ENCODE assay signal across 33 cellular contexts in genomic region chr2:42787788-42788477, GRCh38. TPM values are rescaled to one million over a fixed set of nuclear protein-coding genes. Genes with fewer than 3 reads are reported as not detected.
DNase-seq lines count a peak whose midpoint lies in the region; ATAC-seq, FAIRE-seq and TF ChIP-seq lines count a peak whose summit lies in the region.
"Had no signal": no experiment of that assay in that cellular context is flagged by ENCODE, and none has a peak within 500 bp of the region (broad histone marks: within the 10 kb centered on the region; RNA-seq: fewer than 3 reads in every experiment).

No MANE protein-coding gene starts in this region.

- no peak overlapping the region for H3K4ac ChIP-seq in H1 (replicated peaks; ENCODE audit: insufficient read length, low read depth, low read length)

- H3K9ac ChIP-seq in H1 (replicated peaks in 1 of 4; ENCODE audit: extremely low read depth in 1 of 4, low read depth in 3 of 4, low read length in 3 of 4): no peak overlapping the region

- peaks cover 29% of the 10 kb centered on the region for H3K4me1 Mint-ChIP-seq in activated T-cell treated with anti-CD3 and anti-CD28 coated beads, Interleukin-2, amount 50 U/mL, for 72 hours (ENCODE audit: low read depth)
- peaks cover 15% of the 10 kb centered on the region for H3K4me1 Mint-ChIP-seq in activated T-cell treated with anti-CD3 and anti-CD28 coated beads, Interleukin-2, amount 50 U/mL, for 24 hours (ENCODE audit: low read depth)
- H3K4me1 Mint-ChIP-seq in natural killer cell treated with Interleukin-12 subunit alpha and Interleukin-12 subunit beta and Interleukin-15 and Interleukin-18, amount 100 ng/mL, for 72 hours (ENCODE audit: low read depth in 2 of 2): peaks cover 8 to 21% of the 10 kb centered on the region in 2 donors

- H3K27ac Mint-ChIP-seq in activated T-cell treated with anti-CD3 and anti-CD28 coated beads, Interleukin-2, amount 50 U/mL, for 72 hours: no peak overlapping the region
- H3K27ac Mint-ChIP-seq in activated T-cell treated with anti-CD3 and anti-CD28 coated beads, Interleukin-2, amount 50 U/mL, for 24 hours: no peak overlapping the region
- no peak overlapping the region for H3K27ac Mint-ChIP-seq in natural killer cell treated with Interleukin-12 subunit alpha and Interleukin-12 subunit beta and Interleukin-15 and Interleukin-18, amount 100 ng/mL, for 72 hours
- H3K27ac Mint-ChIP-seq: progenitor cell of endocrine pancreas, T-cell had no signal

- no peak overlapping the region for H3K4me3 Mint-ChIP-seq in activated T-cell treated with anti-CD3 and anti-CD28 coated beads, Interleukin-2, amount 50 U/mL, for 72 hours
- no peak overlapping the region for H3K4me3 Mint-ChIP-seq in activated T-cell treated with anti-CD3 and anti-CD28 coated beads, Interleukin-2, amount 50 U/mL, for 24 hours
- H3K4me3 Mint-ChIP-seq in natural killer cell treated with Interleukin-12 subunit alpha and Interleukin-12 subunit beta and Interleukin-15 and Interleukin-18, amount 100 ng/mL, for 72 hours: no peak overlapping the region
- H3K4me3 Mint-ChIP-seq: central memory CD8-positive, alpha-beta T cell; neural crest cell; T-cell had no signal

- WGBS in H1 (ENCODE audit: extremely low coverage in 1 of 2, insufficient coverage in 1 of 2, insufficient read length in 1 of 2, insufficient replicate concordance in 2 of 2, low coverage in 1 of 2, low lambda C conversion rate in 2 of 2, missing lambda C conversion rate in 1 of 2), 2 experiments: 85% methylated on average over 12 of the region's 12 CpGs; no CpG with 5 or more reads in 1 of the 2 experiments
- 57 to 80% (median 63%) methylated on average over 11 to 12 of the region's 12 CpGs for WGBS in psoas muscle, 3 donors

- TF ChIP-seq EP300 in H1 (IDR thresholded peaks at IDR 0.05; ENCODE audit: borderline replicate concordance in 1 of 2, low read depth in 2 of 2, low read length in 2 of 2): no peak

- CTCF ChIA-PET in H1 (lab: Charles Lee; ENCODE audit: partially characterized antibody): interaction anchor here (1.0 to 2.7 kb wide), 6 partner anchors 12 to 28 kb away, joined by 3 to 10 read pairs (median 6); no protein-coding TSS in a partner anchor

- peak in 1 of 2 donors; percentile 42 for DNase-seq in activated T-cell treated with anti-CD3 and anti-CD28 coated beads, Interleukin-2, amount 50 U/mL, for 72 hours
- no peak for DNase-seq in activated T-cell treated with anti-CD3 and anti-CD28 coated beads, Interleukin-2, amount 50 U/mL, for 24 hours
- no peak for DNase-seq in H1 (ENCODE audit: low read depth in 1 of 2, low spot score in 2 of 2)
- DNase-seq in natural killer cell treated with Interleukin-12 subunit alpha and Interleukin-12 subunit beta and Interleukin-15 and Interleukin-18, amount 100 ng/mL, for 72 hours (ENCODE audit: low spot score): no peak
- no peak for DNase-seq in stimulated activated CD4-positive, alpha-beta T cell treated with anti-CD3 and anti-CD28 coated beads, Interleukin-4, amount 100 ng/mL, for 24 hours
- DNase-seq in stimulated activated CD4-positive, alpha-beta T cell treated with anti-CD3 and anti-CD28 coated beads, Interleukin-4, amount 100 ng/mL, for 4 hours: no peak
- no peak for DNase-seq in COLO829 (ENCODE audit: low spot score)
- no peak for DNase-seq in psoas muscle
- DNase-seq: activated CD4-positive, alpha-beta T cell treated with anti-CD3 and anti-CD28 coated beads, Interleukin-2, amount 50 U/mL, for 4 hours; activated T-cell treated with anti-CD3 and anti-CD28 coated beads, Interleukin-2, amount 50 U/mL, for 1 hour; COR-L47; dermis blood vessel endothelial cell; gastrocnemius medialis; GDM1; Kasumi-1; lower lobe of right lung; mucosa of descending colon; MV-4-11; NCI-H1436 treated with DMSO at 0.1 percent for 48 hours; NCI-H2107; NCI-H446 treated with DMSO at 0.1 percent for 48 hours; RPMI8226; sigmoid colon; stimulated activated naive CD4-positive, alpha-beta T cell treated with Interleukin-2 at 50 U/mL for 16 hours; T-cell had no signal

- no peak overlapping the region for H2BK12ac ChIP-seq in H1 (ENCODE audit: low read depth, low read length)

- H3K27me3 ChIP-seq in H1 (replicated peaks in 1 of 4; ENCODE audit: control insufficient read depth in 3 of 4, extremely low read depth in 1 of 4, insufficient read depth in 3 of 4, low read length in 3 of 4) (peaks cover 0 to 13% (median 10%) of the 10 kb centered on the region in 4 experiments; a peak in 6 of 7 replicates), psoas muscle (ENCODE audit: insufficient read depth in 3 of 3, low read length in 2 of 3) (peaks cover 0 to 11% (median 2%) of the 10 kb centered on the region in 3 donors)
- H3K27me3 ChIP-seq: sigmoid colon had no signal

- H3K36me3 Mint-ChIP-seq in activated T-cell treated with anti-CD3 and anti-CD28 coated beads, Interleukin-2, amount 50 U/mL, for 72 hours (ENCODE audit: insufficient read depth in 2 of 2): peaks cover 2 to 8% of the 10 kb centered on the region in 2 donors
- H3K36me3 Mint-ChIP-seq in activated T-cell treated with anti-CD3 and anti-CD28 coated beads, Interleukin-2, amount 50 U/mL, for 24 hours (ENCODE audit: low read depth): no peaks in the 10 kb centered on the region
- no peaks in the 10 kb centered on the region for H3K36me3 Mint-ChIP-seq in natural killer cell treated with Interleukin-12 subunit alpha and Interleukin-12 subunit beta and Interleukin-15 and Interleukin-18, amount 100 ng/mL, for 72 hours
- H3K36me3 Mint-ChIP-seq: T-cell had no signal

- no peak overlapping the region for H3K18ac ChIP-seq in H1 (ENCODE audit: extremely low read depth, low read length)

- H3K27ac ChIP-seq in H1 (ENCODE audit: low read depth, low read length) (no peak overlapping the region), psoas muscle (no peak overlapping the region)
- H3K27ac ChIP-seq: A549, gastrocnemius medialis, lower lobe of right lung, sigmoid colon had no signal

- TF ChIP-seq POLR2A in H1 (IDR thresholded peaks at IDR 0.05; ENCODE audit: control extremely low read depth in 1 of 2, low read depth in 2 of 2, low read length in 2 of 2): no peak

- H3K79me2 ChIP-seq in H1 (ENCODE audit: control insufficient read depth in 1 of 2, insufficient read depth in 2 of 2, low read length in 2 of 2): no peaks in the 10 kb centered on the region

- H3K9me3 ChIP-seq in H1 (ENCODE audit: insufficient read depth in 2 of 2, low read depth in 1 of 2, low read length in 1 of 2): no peaks in the 10 kb centered on the region
- no peaks in the 10 kb centered on the region for H3K9me3 ChIP-seq in psoas muscle
- H3K9me3 ChIP-seq: A549, gastrocnemius medialis, lower lobe of right lung, mucosa of descending colon, sigmoid colon had no signal

- no peak overlapping the region; the same call in 1 of the 2 replicates for H2BK5ac ChIP-seq in H1 (ENCODE audit: low read depth, low read length)

- no peak for TF ChIP-seq CTCF in H1 (IDR thresholded peaks at IDR 0.05; ENCODE audit: control extremely low read depth in 1 of 3, insufficient read depth in 1 of 3, low read depth in 1 of 3, low read length in 3 of 3)
- no peak for TF ChIP-seq CTCF in psoas muscle (IDR thresholded peaks at IDR 0.05)

- no peaks in the 10 kb centered on the region for H4K20me1 ChIP-seq in H1 (replicated peaks in 1 of 2; ENCODE audit: control insufficient read depth in 1 of 2, insufficient read depth in 2 of 2, low read length in 2 of 2)

- H4K8ac ChIP-seq in H1 (ENCODE audit: extremely low read depth, insufficient read depth, low read length): no peak overlapping the region

- no peak for FAIRE-seq in H1 (lab: Jason Lieb, UNC)
- FAIRE-seq: A549, endometrium, islet of Langerhans had no signal

- H3K23me2 ChIP-seq in H1 (ENCODE audit: low read depth, low read length): peaks cover 6% of the 10 kb centered on the region; the same call in 1 of the 2 replicates

- H3K4me1 ChIP-seq in H1 (replicated peaks in 1 of 4; ENCODE audit: control insufficient read depth in 3 of 4, insufficient read depth in 4 of 4, low read length in 3 of 4) (peaks cover 0 to 10% (median 2%) of the 10 kb centered on the region in 4 experiments; a peak in 4 of 7 replicates), psoas muscle (no peaks in the 10 kb centered on the region)
- H3K4me1 ChIP-seq: A549 had no signal

- intact Hi-C loops in psoas muscle (cut with DNase I): no loop called here

- H3K4me2 ChIP-seq in H1 (ENCODE audit: insufficient read depth in 1 of 2, low read depth in 2 of 2, low read length in 2 of 2): no peak overlapping the region
- H3K4me2 ChIP-seq: A549 had no signal

- H2BK15ac ChIP-seq in H1 (ENCODE audit: low read length): no peak overlapping the region

- H3K27me3 Mint-ChIP-seq in activated T-cell treated with anti-CD3 and anti-CD28 coated beads, Interleukin-2, amount 50 U/mL, for 72 hours (ENCODE audit: low read depth): peaks cover 26% of the 10 kb centered on the region
- peaks cover 35% of the 10 kb centered on the region for H3K27me3 Mint-ChIP-seq in activated T-cell treated with anti-CD3 and anti-CD28 coated beads, Interleukin-2, amount 50 U/mL, for 24 hours
- H3K27me3 Mint-ChIP-seq in natural killer cell treated with Interleukin-12 subunit alpha and Interleukin-12 subunit beta and Interleukin-15 and Interleukin-18, amount 100 ng/mL, for 72 hours: peaks cover 17 to 20% of the 10 kb centered on the region in 2 donors

- no peak overlapping the region for H4K5ac ChIP-seq in H1 (ENCODE audit: insufficient read length, low read depth, low read length)

- no peak overlapping the region for H2AFZ ChIP-seq in H1 (ENCODE audit: low read length)

- peak overlapping the region; percentile 37 for H4K91ac ChIP-seq in H1 (replicated peaks; ENCODE audit: insufficient read length, low read length)

- peak overlapping the region; percentile 75; the same call in 1 of the 2 replicates for H2AK5ac ChIP-seq in H1 (ENCODE audit: low read depth, low read length)

- H2BK20ac ChIP-seq in H1 (ENCODE audit: low read length): no peak overlapping the region

- no peaks in the 10 kb centered on the region for H3K36me3 ChIP-seq in H1 (ENCODE audit: control insufficient read depth in 2 of 4, insufficient read depth in 4 of 4, low read length in 3 of 4)
- no peaks in the 10 kb centered on the region for H3K36me3 ChIP-seq in psoas muscle (ENCODE audit: insufficient read depth in 1 of 2, low read depth in 1 of 2)
- H3K36me3 ChIP-seq: gastrocnemius medialis had no signal

- no peak overlapping the region for H3K23ac ChIP-seq in H1 (ENCODE audit: insufficient read length)

- no peak overlapping the region for H2BK120ac ChIP-seq in H1 (replicated peaks; ENCODE audit: low read depth, low read length)

- H3K4me3 ChIP-seq in H1 (ENCODE audit: extremely low read depth in 1 of 4, insufficient read depth in 2 of 4, low read depth in 3 of 4, low read length in 4 of 4): no peak overlapping the region
- no peak overlapping the region for H3K4me3 ChIP-seq in psoas muscle
- H3K4me3 ChIP-seq: A549, gastrocnemius medialis, lower lobe of right lung, mucosa of descending colon, sigmoid colon had no signal

- POLR2A ChIA-PET in H1 (lab: Charles Lee; ENCODE audit: partially characterized antibody): interaction anchor here (2.1 kb wide), 1 partner anchor 22 kb away, joined by 7 read pairs; no protein-coding TSS in a partner anchor

- no peak for TF ChIP-seq RAD21 in H1 (IDR thresholded peaks at IDR 0.05 in 1 of 2, conservative IDR thresholded peaks at IDR 0.05 in 1 of 2; ENCODE audit: low read depth in 2 of 2, low read length in 2 of 2)

- H3K9me3 Mint-ChIP-seq in activated T-cell treated with anti-CD3 and anti-CD28 coated beads, Interleukin-2, amount 50 U/mL, for 72 hours: no peaks in the 10 kb centered on the region
- H3K9me3 Mint-ChIP-seq in activated T-cell treated with anti-CD3 and anti-CD28 coated beads, Interleukin-2, amount 50 U/mL, for 24 hours: no peaks in the 10 kb centered on the region
- H3K9me3 Mint-ChIP-seq in natural killer cell treated with Interleukin-12 subunit alpha and Interleukin-12 subunit beta and Interleukin-15 and Interleukin-18, amount 100 ng/mL, for 72 hours: no peaks in the 10 kb centered on the region
- H3K9me3 Mint-ChIP-seq: central memory CD8-positive, alpha-beta T cell; neural crest cell; T-cell had no signal

- H3K79me1 ChIP-seq in H1 (ENCODE audit: low read depth, low read length): no peaks in the 10 kb centered on the region

- H3K14ac ChIP-seq in H1 (ENCODE audit: insufficient read length): no peak overlapping the region

- peak; percentile 35 to 52 for ATAC-seq in activated T-cell treated with anti-CD3 and anti-CD28 coated beads, Interleukin-2, amount 50 U/mL, for 72 hours (replicated peaks in 1 of 2)
- ATAC-seq in natural killer cell treated with Interleukin-12 subunit alpha and Interleukin-12 subunit beta and Interleukin-15 and Interleukin-18, amount 100 ng/mL, for 72 hours: peak; percentile 40 to 69
- no peak for ATAC-seq in psoas muscle
- ATAC-seq: gastrocnemius medialis, lower lobe of right lung, mucosa of descending colon, T-cell had no signal

- no peak overlapping the region for H3K56ac ChIP-seq in H1 (replicated peaks; ENCODE audit: insufficient read length, low read depth, low read length)

RNA-seq across cellular contexts. Expression of gene HAAO, which starts 4.5 kb away (rescaled TPM):
- 1 to 10 TPM in 1 of 2 donors, under 1 TPM in 1; 0.65 to 6.1 TPM for total RNA-seq in activated T-cell treated with anti-CD3 and anti-CD28 coated beads, Interleukin-2, amount 50 U/mL, for 72 hours
- total RNA-seq in H1 (2021; fragmentation: NEBNext Ultra II Directional; extraction: Animal tissue kit (Norgen Biotek cat#: 25700)): 2.5 and 3.2 TPM in 2 replicates
- 7.0 and 9.5 TPM in 2 replicates for polyA plus RNA-seq in H1 (2011; rRNA removed)
- polyA plus RNA-seq in H1 (2011; cell fraction: cytosol; rRNA removed): 5.4 TPM
- polyA plus RNA-seq in H1 (2011; cell fraction: nucleus; rRNA removed): 12.8 TPM
- 2.2 to 6.4 TPM (median 4.5 TPM) in 4 replicates for polyA plus RNA-seq in H1 (2012, experiment 1 of 2)
- 2.6 TPM for polyA plus RNA-seq in H1 (2012, experiment 2 of 2)
- polyA plus RNA-seq in H1 (2013, experiment 1 of 2): 1.8 TPM
- polyA plus RNA-seq in H1 (2013, experiment 2 of 2): 1.7 TPM
- polyA minus RNA-seq in H1 (2011; rRNA and poly(A)+ RNA removed): 3.3 and 5.6 TPM in 2 replicates
- 1.4 TPM for polyA minus RNA-seq in H1 (2011; cell fraction: cytosol; rRNA and poly(A)+ RNA removed)
- polyA minus RNA-seq in H1 (2011; cell fraction: nucleus; rRNA and poly(A)+ RNA removed): 5.7 TPM
- not detected for total RNA-seq in natural killer cell treated with Interleukin-12 subunit alpha and Interleukin-12 subunit beta and Interleukin-15 and Interleukin-18, amount 100 ng/mL, for 72 hours
- total RNA-seq in psoas muscle: 1 to 10 TPM in 3 of 4 donors, under 1 TPM in 1; 0.78 to 4.9 (median 1.9) TPM
- polyA plus RNA-seq in psoas muscle: under 1 TPM; 0.78 to 0.93 (median 0.80) TPM
- total RNA-seq: dermis blood vessel endothelial cell, SK-MEL-5 had no signal
- polyA plus RNA-seq: A549 had no signal

RNA-seq across cellular contexts. Expression of gene OXER1, which starts 24.0 kb away (rescaled TPM):
- 1 to 10 TPM in 1 of 2 donors, under 1 TPM in 1; 0.30 to 1.9 TPM for total RNA-seq in activated T-cell treated with anti-CD3 and anti-CD28 coated beads, Interleukin-2, amount 50 U/mL, for 72 hours
- 1.2 and 1.3 TPM in 2 replicates for total RNA-seq in H1 (2021; fragmentation: NEBNext Ultra II Directional; extraction: Animal tissue kit (Norgen Biotek cat#: 25700))
- polyA plus RNA-seq in H1 (2011; rRNA removed): 2.9 and 3.7 TPM in 2 replicates
- 1.8 TPM for polyA plus RNA-seq in H1 (2011; cell fraction: cytosol; rRNA removed)
- polyA plus RNA-seq in H1 (2011; cell fraction: nucleus; rRNA removed): 6.2 TPM
- 1.3 to 2.9 TPM (median 2.4 TPM) in 4 replicates for polyA plus RNA-seq in H1 (2012, experiment 1 of 2)
- 0.71 TPM for polyA plus RNA-seq in H1 (2012, experiment 2 of 2)
- 0.65 TPM for polyA plus RNA-seq in H1 (2013, experiment 1 of 2)
- polyA plus RNA-seq in H1 (2013, experiment 2 of 2): 0.46 TPM
- polyA minus RNA-seq in H1 (2011; rRNA and poly(A)+ RNA removed): 1.0 and 1.8 TPM in 2 replicates
- 0.81 TPM for polyA minus RNA-seq in H1 (2011; cell fraction: cytosol; rRNA and poly(A)+ RNA removed)
- polyA minus RNA-seq in H1 (2011; cell fraction: nucleus; rRNA and poly(A)+ RNA removed): 2.7 TPM
- total RNA-seq in natural killer cell treated with Interleukin-12 subunit alpha and Interleukin-12 subunit beta and Interleukin-15 and Interleukin-18, amount 100 ng/mL, for 72 hours: not detected
- total RNA-seq in psoas muscle: 1 to 10 TPM in 1 of 4 donors, under 1 TPM in 3; 0.19 to 1.2 (median 0.26) TPM
- under 1 TPM; 0.04 to 0.35 (median 0.16) TPM for polyA plus RNA-seq in psoas muscle
- total RNA-seq: dermis blood vessel endothelial cell, SK-MEL-5 had no signal
- polyA plus RNA-seq: A549, BJ had no signal

Comparison
In these comparisons a context has a peak if more than half of its experiments do, and no peak if none do; other contexts are left out.
1. ATAC-seq: peak in activated T-cell treated with anti-CD3 and anti-CD28 coated beads, Interleukin-2, amount 50 U/mL, for 72 hours (2 of 2) and natural killer cell treated with Interleukin-12 subunit alpha and Interleukin-12 subunit beta and Interleukin-15 and Interleukin-18, amount 100 ng/mL, for 72 hours (2 of 2); none in psoas muscle (0 of 4).